In genomic region chr5:93395010-93395409, GRCh38 we compare ENCODE assay signal across 1 cellular context.
TF ChIP-seq lines count a peak whose summit lies in the region.

No MANE protein-coding gene starts in this region.

TF ChIP-seq in GM23338, 12 proteins besides CTCF, POLR2A, EP300 and RAD21 (continued from another document):
- TF ChIP-seq ZNF462 (CRISPR knock-in tag; IDR thresholded peaks at IDR 0.05) (no peak), NANOG (IDR thresholded peaks at IDR 0.05; ENCODE audit: borderline replicate concordance) (no peak), ZNF331 (CRISPR knock-in tag; IDR thresholded peaks at IDR 0.05; ENCODE audit: low read depth) (no peak), POLR2AphosphoS5 (IDR thresholded peaks at IDR 0.05; ENCODE audit: low read depth) (no peak), CREB1 (CRISPR knock-in tag; IDR thresholded peaks at IDR 0.05; ENCODE audit: low read depth) (no peak), STAT1 (IDR thresholded peaks at IDR 0.05; ENCODE audit: unreplicated experiment) (no peak), EZH2 (IDR thresholded peaks at IDR 0.05; ENCODE audit: low read depth, unreplicated experiment) (no peak)
